ENCODE assay signal across 8 cellular contexts in genomic region chr15:43285609-43286037, GRCh38. TPM values are rescaled to one million over a fixed set of nuclear protein-coding genes. Genes with fewer than 3 reads are reported as not detected.
DNase-seq lines count a peak whose midpoint lies in the region; ATAC-seq and TF ChIP-seq lines count a peak whose summit lies in the region.
"Had no signal": no experiment of that assay in that cellular context is flagged by ENCODE, and none has a peak within 500 bp of the region (broad histone marks: within the 10 kb centered on the region; RNA-seq: fewer than 3 reads in every experiment).

No MANE protein-coding gene starts in this region.

- in situ Hi-C loops in brain microvascular endothelial cell (cut with HindIII; ENCODE audit: low pct_ligation_motif_present, low sequenced_read_pairs) = no loop called here

- H3K9me3 ChIP-seq in T-helper 17 cell (ENCODE audit: control insufficient read depth, low read length, poor library complexity, severe bottlenecking) = no peaks in the 10 kb centered on the region

- ATAC-seq in T-helper 17 cell = peak; percentile 79
- no peak for ATAC-seq in GM21717 (IDR thresholded peaks at IDR 0.05; ENCODE audit: unreplicated experiment)

- peaks cover 10% of the 10 kb centered on the region for H3K4me1 Mint-ChIP-seq in T-helper 17 cell

- DNase-seq in NCI-H146 (lab: John Stamatoyannopoulos, UW) = peak; percentile 39
- peak in 1 of 3 donors; percentile 53 for DNase-seq in T-helper 17 cell
- DNase-seq in brain microvascular endothelial cell = peak; percentile 75
- DNase-seq in iris pigment epithelial cell (ENCODE audit: low read depth) = peak; percentile 65
- DNase-seq in stimulated activated CD4-positive, alpha-beta T cell treated with anti-CD3 and anti-CD28 coated beads, Interleukin-2, amount 100 ng/mL, for 24 hours = peak; percentile 46 to 67

- H3K27ac Mint-ChIP-seq in T-helper 17 cell = peak overlapping the region; percentile 47

- H3K27me3 ChIP-seq in brain microvascular endothelial cell (replicated peaks) = no peaks in the 10 kb centered on the region

- H3K27me3 Mint-ChIP-seq in T-helper 17 cell = peaks cover 38% of the 10 kb centered on the region

- no peak overlapping the region for H3K4me3 ChIP-seq in brain microvascular endothelial cell (ENCODE audit: low read depth, low read length)

- no peak overlapping the region for H3K4me3 Mint-ChIP-seq in T-helper 17 cell

- H3K36me3 Mint-ChIP-seq in T-helper 17 cell (ENCODE audit: low read depth) = no peaks in the 10 kb centered on the region

- no peaks in the 10 kb centered on the region for H3K36me3 ChIP-seq in brain microvascular endothelial cell (replicated peaks)

- H3K27ac ChIP-seq in brain microvascular endothelial cell = no peak overlapping the region
- H3K27ac ChIP-seq: epithelial cell of prostate had no signal

- TF ChIP-seq CTCF in GM12874 (IDR thresholded peaks at IDR 0.05; ENCODE audit: insufficient read depth, low read depth, low read length) (peak; percentile 66), brain microvascular endothelial cell (IDR thresholded peaks at IDR 0.05; ENCODE audit: low read depth, low read length, missing control alignments) (peak; percentile 81)

RNA-seq across cellular contexts. Expression of gene TGM7, which starts 16.4 kb away (rescaled TPM):
- not detected for total RNA-seq in T-helper 17 cell

RNA-seq across cellular contexts. Expression of gene TGM5, which starts 18.9 kb away (rescaled TPM):
- total RNA-seq in T-helper 17 cell = not detected

RNA-seq across cellular contexts. Expression of gene LCMT2, which starts 44.8 kb away (rescaled TPM):
- total RNA-seq in T-helper 17 cell = 1 to 10 TPM; 9.0 to 9.4 TPM
